ENCODE assay signal across 8 cellular contexts in the genomic region with DNA sequence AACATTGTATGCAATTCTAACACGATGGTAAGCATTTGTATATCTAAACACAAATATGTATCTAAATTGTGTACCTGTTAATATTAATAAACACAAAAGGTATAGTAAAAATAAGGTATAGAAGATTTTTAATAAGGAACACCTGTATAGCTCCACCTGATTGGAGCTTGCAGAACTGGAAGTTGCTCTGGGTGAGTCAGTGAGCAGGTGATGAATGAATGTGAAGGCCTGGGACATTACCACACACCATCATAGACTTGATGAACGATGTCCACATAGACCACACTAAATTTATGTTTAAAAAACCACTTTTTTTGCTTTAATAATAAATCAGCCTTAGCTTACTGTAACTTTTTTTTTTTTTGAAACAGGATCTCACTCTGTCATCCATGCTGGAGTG.
"Had no signal": no experiment of that assay in that cellular context is flagged by ENCODE, and none has a peak within 500 bp of the region (broad histone marks: within the 10 kb centered on the region; RNA-seq: fewer than 3 reads in every experiment).

No MANE protein-coding gene starts in this region.

- H3K27ac ChIP-seq: GM23248 had no signal

- ATAC-seq: HCT116, K562 had no signal

- FAIRE-seq: K562 had no signal

- H3K4me3 ChIP-seq: GM23248, HAP-1, K562 had no signal

- H3K9ac ChIP-seq: GM23248 had no signal

- H2AFZ ChIP-seq: GM23248 had no signal

- H3K9me3 ChIP-seq: HAP-1 had no signal

- DNase-seq: GM23248, GOT3, H7, HFFc6, IMR-90 had no signal

- H3K36me3 ChIP-seq: HAP-1 had no signal

- H3K4me1 ChIP-seq: HAP-1 had no signal
